Comparison of ENCODE assay signal across 10 cellular contexts in the genomic region with DNA sequence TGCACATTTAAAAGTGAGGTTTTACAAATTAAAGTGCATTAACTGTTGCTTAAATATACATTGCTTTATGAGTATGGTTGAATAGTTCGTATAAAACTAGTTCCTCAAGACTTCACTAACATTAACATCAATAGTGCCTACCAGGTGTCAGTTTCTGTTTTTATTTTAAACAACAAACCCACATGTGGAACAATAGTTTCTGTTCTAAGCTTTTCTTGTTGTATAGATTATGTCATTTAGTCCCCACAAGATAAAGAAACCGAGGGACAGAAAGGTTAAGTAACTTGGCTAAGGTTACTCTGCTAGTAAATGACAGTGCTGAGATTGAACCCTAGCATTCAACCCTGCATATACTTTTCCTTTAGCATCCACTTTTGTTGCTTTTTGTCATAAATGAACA. TPM values are rescaled to one million over a fixed set of nuclear protein-coding genes. Genes with fewer than 3 reads are reported as not detected.
A peak's percentile ranks its signal among the peaks of the same experiment; 100 is the strongest.
DNase-seq lines count a peak whose midpoint lies in the region; ATAC-seq and TF ChIP-seq lines count a peak whose summit lies in the region.
"Had no signal": no experiment of that assay in that cellular context is flagged by ENCODE, and none has a peak within 500 bp of the region (broad histone marks: within the 10 kb centered on the region; RNA-seq: fewer than 3 reads in every experiment).

No MANE protein-coding gene starts in this region.

- H3K27me3 ChIP-seq in SU-DHL-6 (ENCODE audit: low read length): no peaks in the 10 kb centered on the region
- no peaks in the 10 kb centered on the region for H3K27me3 ChIP-seq in left lung
- H3K27me3 ChIP-seq: tibial nerve had no signal

- TF ChIP-seq POLR2A in GM18505 (IDR thresholded peaks at IDR 0.05; ENCODE audit: borderline replicate concordance, extremely low read depth, insufficient read depth, insufficient read length): no peak

- H3K9ac ChIP-seq in SU-DHL-6 (ENCODE audit: low read length): peak overlapping the region; percentile 46

- H3K79me2 ChIP-seq in SU-DHL-6 (ENCODE audit: insufficient read depth, low read length): peaks cover 50% of the 10 kb centered on the region

- H3K27ac ChIP-seq in SU-DHL-6 (ENCODE audit: low read depth, low read length): peak overlapping the region; percentile 91
- no peak overlapping the region for H3K27ac ChIP-seq in left lung
- H3K27ac ChIP-seq: tibial nerve had no signal

- intact Hi-C loops in left lung (cut with DNase I): no loop called here

- no peak overlapping the region for H2AFZ ChIP-seq in SU-DHL-6 (ENCODE audit: low read depth, low read length, severe bottlenecking)

- ATAC-seq in GM18505 (IDR thresholded peaks at IDR 0.05; ENCODE audit: unreplicated experiment) (peak; percentile 70), HG03045 (IDR thresholded peaks at IDR 0.05; ENCODE audit: unreplicated experiment) (peak; percentile 86), left lung (no peak)

- no peak for TF ChIP-seq CTCF in GM20000 (IDR thresholded peaks at IDR 0.05; ENCODE audit: extremely low read depth, missing control alignments)
- TF ChIP-seq CTCF in SU-DHL-6 (IDR thresholded peaks at IDR 0.05; ENCODE audit: insufficient read depth, low read length, poor library complexity, severe bottlenecking): no peak
- no peak for TF ChIP-seq CTCF in left lung (IDR thresholded peaks at IDR 0.05)

- peak overlapping the region; percentile 78 for H3K4me2 ChIP-seq in SU-DHL-6 (ENCODE audit: low read depth, low read length, poor library complexity, severe bottlenecking)

- H3K4me1 ChIP-seq in left lung: peaks cover 0 to 64% of the 10 kb centered on the region in 2 donors

- H4K20me1 ChIP-seq in SU-DHL-6 (ENCODE audit: low read depth, low read length): no peaks in the 10 kb centered on the region

- no peaks in the 10 kb centered on the region for H3K9me3 ChIP-seq in SU-DHL-6 (ENCODE audit: insufficient read depth, low read length)
- no peaks in the 10 kb centered on the region for H3K9me3 ChIP-seq in left lung
- H3K9me3 ChIP-seq: tibial nerve had no signal

- H3K9me2 ChIP-seq in SU-DHL-6 (replicated peaks; ENCODE audit: insufficient read depth, low read length): no peaks in the 10 kb centered on the region

- peaks cover 50% of the 10 kb centered on the region for H3F3A ChIP-seq in SU-DHL-6 (ENCODE audit: insufficient read depth)

- H3K36me3 ChIP-seq in SU-DHL-6 (ENCODE audit: low read length) (peaks cover 11% of the 10 kb centered on the region; the same call in 1 of the 2 replicates), left lung (peaks cover 0 to 25% of the 10 kb centered on the region in 2 donors)

- peak; percentile 69 for DNase-seq in GM20000 (ENCODE audit: low spot score)
- no peak for DNase-seq in hippocampal formation (lab: John Stamatoyannopoulos, UW)
- no peak for DNase-seq in NCI-H146 treated with DMSO at 0.1 percent for 48 hours (lab: John Stamatoyannopoulos, UW; ENCODE audit: unreplicated experiment)
- DNase-seq in left lung: no peak
- DNase-seq in T1000 (lab: John Stamatoyannopoulos, UW): no peak
- DNase-seq: dermis blood vessel endothelial cell had no signal

- H3K4me3 ChIP-seq in SU-DHL-6 (ENCODE audit: insufficient read depth, low read length, poor library complexity, severe bottlenecking) (peak overlapping the region; percentile 24), left lung (no peak overlapping the region)
- H3K4me3 ChIP-seq: tibial nerve had no signal

RNA-seq across cellular contexts. Expression of a gene that starts 41.4 kb away (rescaled TPM):
- total RNA-seq in left lung: 100 to 1,000 TPM in 1 of 2 donors, 10 to 100 TPM in 1; 80.6 to 107 TPM

RNA-seq across cellular contexts. Expression of a gene that starts 48.5 kb away (rescaled TPM):
- 100 to 1,000 TPM; 428 to 646 TPM for total RNA-seq in left lung
